1 cellular context compared by ENCODE assay signal in the genomic region with DNA sequence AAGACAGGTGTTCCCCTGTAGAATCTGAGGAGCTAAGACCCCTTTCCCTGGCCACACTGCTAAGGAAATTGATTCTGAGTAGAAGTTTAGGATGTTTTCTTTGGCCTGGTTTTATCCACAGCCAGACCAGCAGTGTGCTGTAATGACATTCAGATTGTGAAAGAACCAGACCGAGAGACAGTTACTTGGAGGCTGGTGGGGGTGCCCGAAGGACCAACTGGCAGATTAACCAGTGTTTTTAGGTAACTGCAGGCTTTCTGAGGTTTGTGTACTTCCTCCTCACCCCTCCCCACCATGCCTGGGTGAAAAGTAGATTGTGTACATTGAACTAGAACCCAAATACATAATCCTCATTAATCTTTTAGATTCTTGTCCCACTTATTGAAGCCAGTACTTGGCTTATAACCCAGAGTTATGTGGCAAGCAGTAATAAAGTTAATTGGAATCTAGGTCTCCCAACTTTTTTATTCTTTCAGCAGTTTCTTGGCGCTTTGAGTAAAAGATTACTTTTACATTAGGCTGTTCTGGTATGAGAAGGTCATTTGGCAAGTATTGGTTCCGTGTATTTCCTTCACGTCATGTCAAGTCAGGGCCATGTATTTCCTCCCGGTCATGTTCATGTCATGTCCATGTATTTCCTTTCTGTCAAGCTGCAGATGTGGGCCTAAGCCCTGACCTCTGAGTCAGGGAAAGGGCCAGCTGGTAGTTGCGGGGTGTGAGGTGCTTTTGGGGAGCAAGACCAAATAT.
TF ChIP-seq lines count a peak whose summit lies in the region.

No MANE protein-coding gene starts in this region.

TF ChIP-seq in H1, 55 proteins besides CTCF, POLR2A, EP300 and RAD21 (continued from another document):
- TF ChIP-seq, protein P1, sequence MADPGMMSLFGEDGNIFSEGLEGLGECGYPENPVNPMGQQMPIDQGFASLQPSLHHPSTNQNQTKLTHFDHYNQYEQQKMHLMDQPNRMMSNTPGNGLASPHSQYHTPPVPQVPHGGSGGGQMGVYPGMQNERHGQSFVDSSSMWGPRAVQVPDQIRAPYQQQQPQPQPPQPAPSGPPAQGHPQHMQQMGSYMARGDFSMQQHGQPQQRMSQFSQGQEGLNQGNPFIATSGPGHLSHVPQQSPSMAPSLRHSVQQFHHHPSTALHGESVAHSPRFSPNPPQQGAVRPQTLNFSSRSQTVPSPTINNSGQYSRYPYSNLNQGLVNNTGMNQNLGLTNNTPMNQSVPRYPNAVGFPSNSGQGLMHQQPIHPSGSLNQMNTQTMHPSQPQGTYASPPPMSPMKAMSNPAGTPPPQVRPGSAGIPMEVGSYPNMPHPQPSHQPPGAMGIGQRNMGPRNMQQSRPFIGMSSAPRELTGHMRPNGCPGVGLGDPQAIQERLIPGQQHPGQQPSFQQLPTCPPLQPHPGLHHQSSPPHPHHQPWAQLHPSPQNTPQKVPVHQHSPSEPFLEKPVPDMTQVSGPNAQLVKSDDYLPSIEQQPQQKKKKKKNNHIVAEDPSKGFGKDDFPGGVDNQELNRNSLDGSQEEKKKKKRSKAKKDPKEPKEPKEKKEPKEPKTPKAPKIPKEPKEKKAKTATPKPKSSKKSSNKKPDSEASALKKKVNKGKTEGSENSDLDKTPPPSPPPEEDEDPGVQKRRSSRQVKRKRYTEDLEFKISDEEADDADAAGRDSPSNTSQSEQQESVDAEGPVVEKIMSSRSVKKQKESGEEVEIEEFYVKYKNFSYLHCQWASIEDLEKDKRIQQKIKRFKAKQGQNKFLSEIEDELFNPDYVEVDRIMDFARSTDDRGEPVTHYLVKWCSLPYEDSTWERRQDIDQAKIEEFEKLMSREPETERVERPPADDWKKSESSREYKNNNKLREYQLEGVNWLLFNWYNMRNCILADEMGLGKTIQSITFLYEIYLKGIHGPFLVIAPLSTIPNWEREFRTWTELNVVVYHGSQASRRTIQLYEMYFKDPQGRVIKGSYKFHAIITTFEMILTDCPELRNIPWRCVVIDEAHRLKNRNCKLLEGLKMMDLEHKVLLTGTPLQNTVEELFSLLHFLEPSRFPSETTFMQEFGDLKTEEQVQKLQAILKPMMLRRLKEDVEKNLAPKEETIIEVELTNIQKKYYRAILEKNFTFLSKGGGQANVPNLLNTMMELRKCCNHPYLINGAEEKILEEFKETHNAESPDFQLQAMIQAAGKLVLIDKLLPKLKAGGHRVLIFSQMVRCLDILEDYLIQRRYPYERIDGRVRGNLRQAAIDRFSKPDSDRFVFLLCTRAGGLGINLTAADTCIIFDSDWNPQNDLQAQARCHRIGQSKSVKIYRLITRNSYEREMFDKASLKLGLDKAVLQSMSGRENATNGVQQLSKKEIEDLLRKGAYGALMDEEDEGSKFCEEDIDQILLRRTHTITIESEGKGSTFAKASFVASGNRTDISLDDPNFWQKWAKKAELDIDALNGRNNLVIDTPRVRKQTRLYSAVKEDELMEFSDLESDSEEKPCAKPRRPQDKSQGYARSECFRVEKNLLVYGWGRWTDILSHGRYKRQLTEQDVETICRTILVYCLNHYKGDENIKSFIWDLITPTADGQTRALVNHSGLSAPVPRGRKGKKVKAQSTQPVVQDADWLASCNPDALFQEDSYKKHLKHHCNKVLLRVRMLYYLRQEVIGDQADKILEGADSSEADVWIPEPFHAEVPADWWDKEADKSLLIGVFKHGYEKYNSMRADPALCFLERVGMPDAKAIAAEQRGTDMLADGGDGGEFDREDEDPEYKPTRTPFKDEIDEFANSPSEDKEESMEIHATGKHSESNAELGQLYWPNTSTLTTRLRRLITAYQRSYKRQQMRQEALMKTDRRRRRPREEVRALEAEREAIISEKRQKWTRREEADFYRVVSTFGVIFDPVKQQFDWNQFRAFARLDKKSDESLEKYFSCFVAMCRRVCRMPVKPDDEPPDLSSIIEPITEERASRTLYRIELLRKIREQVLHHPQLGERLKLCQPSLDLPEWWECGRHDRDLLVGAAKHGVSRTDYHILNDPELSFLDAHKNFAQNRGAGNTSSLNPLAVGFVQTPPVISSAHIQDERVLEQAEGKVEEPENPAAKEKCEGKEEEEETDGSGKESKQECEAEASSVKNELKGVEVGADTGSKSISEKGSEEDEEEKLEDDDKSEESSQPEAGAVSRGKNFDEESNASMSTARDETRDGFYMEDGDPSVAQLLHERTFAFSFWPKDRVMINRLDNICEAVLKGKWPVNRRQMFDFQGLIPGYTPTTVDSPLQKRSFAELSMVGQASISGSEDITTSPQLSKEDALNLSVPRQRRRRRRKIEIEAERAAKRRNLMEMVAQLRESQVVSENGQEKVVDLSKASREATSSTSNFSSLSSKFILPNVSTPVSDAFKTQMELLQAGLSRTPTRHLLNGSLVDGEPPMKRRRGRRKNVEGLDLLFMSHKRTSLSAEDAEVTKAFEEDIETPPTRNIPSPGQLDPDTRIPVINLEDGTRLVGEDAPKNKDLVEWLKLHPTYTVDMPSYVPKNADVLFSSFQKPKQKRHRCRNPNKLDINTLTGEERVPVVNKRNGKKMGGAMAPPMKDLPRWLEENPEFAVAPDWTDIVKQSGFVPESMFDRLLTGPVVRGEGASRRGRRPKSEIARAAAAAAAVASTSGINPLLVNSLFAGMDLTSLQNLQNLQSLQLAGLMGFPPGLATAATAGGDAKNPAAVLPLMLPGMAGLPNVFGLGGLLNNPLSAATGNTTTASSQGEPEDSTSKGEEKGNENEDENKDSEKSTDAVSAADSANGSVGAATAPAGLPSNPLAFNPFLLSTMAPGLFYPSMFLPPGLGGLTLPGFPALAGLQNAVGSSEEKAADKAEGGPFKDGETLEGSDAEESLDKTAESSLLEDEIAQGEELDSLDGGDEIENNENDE (IDR thresholded peaks at IDR 0.05; ENCODE audit: insufficient replicate concordance, low read length): no peak
- TF ChIP-seq SIX5 (IDR thresholded peaks at IDR 0.05; ENCODE audit: low read depth, low read length) (no peak), CHD2 (IDR thresholded peaks at IDR 0.05; ENCODE audit: low read length) (no peak), NRF1 (IDR thresholded peaks at IDR 0.05; ENCODE audit: low read depth, low read length) (no peak), JUN (IDR thresholded peaks at IDR 0.05; ENCODE audit: low read depth, low read length) (no peak), GTF2F1 (IDR thresholded peaks at IDR 0.05; ENCODE audit: borderline replicate concordance, low read depth, low read length) (no peak), CEBPB (IDR thresholded peaks at IDR 0.05; ENCODE audit: low read depth, low read length) (no peak), HDAC2 (IDR thresholded peaks at IDR 0.05; ENCODE audit: borderline replicate concordance in 1 of 2, low read depth in 2 of 2, low read length in 2 of 2) (no peak)
- TF ChIP-seq, protein P2, sequence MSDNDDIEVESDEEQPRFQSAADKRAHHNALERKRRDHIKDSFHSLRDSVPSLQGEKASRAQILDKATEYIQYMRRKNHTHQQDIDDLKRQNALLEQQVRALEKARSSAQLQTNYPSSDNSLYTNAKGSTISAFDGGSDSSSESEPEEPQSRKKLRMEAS (IDR thresholded peaks at IDR 0.05): no peak
- TF ChIP-seq, protein P3, sequence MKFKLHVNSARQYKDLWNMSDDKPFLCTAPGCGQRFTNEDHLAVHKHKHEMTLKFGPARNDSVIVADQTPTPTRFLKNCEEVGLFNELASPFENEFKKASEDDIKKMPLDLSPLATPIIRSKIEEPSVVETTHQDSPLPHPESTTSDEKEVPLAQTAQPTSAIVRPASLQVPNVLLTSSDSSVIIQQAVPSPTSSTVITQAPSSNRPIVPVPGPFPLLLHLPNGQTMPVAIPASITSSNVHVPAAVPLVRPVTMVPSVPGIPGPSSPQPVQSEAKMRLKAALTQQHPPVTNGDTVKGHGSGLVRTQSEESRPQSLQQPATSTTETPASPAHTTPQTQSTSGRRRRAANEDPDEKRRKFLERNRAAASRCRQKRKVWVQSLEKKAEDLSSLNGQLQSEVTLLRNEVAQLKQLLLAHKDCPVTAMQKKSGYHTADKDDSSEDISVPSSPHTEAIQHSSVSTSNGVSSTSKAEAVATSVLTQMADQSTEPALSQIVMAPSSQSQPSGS (IDR thresholded peaks at IDR 0.05; ENCODE audit: low read length): no peak
